8 cellular contexts compared by ENCODE assay signal in the genomic region with DNA sequence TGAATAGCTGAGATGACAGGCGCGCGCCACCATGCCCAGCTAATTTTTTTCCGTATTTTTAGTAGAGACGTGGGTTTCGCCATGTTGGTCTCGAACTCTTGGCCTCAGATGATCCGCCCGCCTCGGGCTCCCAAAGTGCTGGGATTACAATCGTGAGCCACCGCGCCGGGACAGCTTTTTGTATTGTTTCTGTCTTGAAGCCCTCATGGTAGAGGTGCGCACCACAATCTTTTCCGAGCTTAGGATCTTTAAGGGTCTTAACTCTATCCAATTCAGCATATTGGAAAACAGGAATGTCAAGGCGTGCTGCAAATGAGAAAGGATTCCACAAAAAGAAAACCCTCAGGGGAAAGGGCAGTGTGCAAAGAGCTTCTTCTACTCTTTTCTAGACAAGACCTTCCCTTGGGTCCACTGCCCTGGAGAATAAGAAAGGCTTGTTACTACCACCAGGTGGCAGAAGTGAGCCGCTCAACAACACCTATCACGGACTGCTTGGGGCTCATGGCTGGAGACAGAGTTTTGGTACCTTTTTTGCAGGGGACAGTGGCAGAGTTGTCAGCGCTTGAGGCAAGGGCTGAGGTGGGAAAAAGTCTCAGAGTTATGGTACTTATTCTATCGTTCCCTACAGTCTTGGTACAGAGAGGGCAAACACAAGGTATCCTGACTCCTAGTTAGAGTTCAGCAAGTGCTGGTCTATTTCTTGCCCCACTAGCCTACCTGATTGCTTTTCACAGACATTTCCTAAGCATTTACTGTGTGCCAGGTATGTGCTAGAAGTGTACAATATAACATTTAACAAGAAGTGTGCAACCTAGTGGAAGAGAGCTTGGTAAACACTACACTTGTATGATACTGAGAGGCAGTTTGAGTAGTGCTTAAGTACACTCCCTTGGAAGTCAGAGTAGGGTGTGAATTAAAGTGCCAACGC. TPM values are rescaled to one million over a fixed set of nuclear protein-coding genes. Genes with fewer than 3 reads are reported as not detected.
A peak's percentile ranks its signal among the peaks of the same experiment; 100 is the strongest.
DNase-seq lines count a peak whose midpoint lies in the region; ATAC-seq and TF ChIP-seq lines count a peak whose summit lies in the region.

No MANE protein-coding gene starts in this region.

- H3K27ac ChIP-seq in ascending aorta (no peak overlapping the region), gastrocnemius medialis (no peak overlapping the region)

- no peak for TF ChIP-seq POLR2A in gastrocnemius medialis (IDR thresholded peaks at IDR 0.05)

- intact Hi-C loops in ascending aorta (cut with DNase I) (loop anchor here (1.0 to 2.0 kb wide), 3 partner anchors 30 to 150 kb away; no protein-coding TSS in a partner anchor), gastrocnemius medialis (cut with DNase I; ENCODE audit: low total_unique reads) (loop anchor here (1.0 to 2.0 kb wide), 3 partner anchors 28 to 156 kb away; a partner anchor contains a TSS)

- H3K4me3 ChIP-seq in ascending aorta (no peak overlapping the region), gastrocnemius medialis (no peak overlapping the region)

- H3K36me3 ChIP-seq in ascending aorta, result no peaks in the 10 kb centered on the region
- H3K36me3 ChIP-seq in gastrocnemius medialis, result no peaks in the 10 kb centered on the region

- DNase-seq in G401 (ENCODE audit: low spot score) (peak; percentile 93), NCI-H2029 treated with DMSO at 0.1 percent for 48 hours (lab: John Stamatoyannopoulos, UW) (peak; percentile 66), T-helper 22 cell (ENCODE audit: low read depth) (peak; percentile 56), ascending aorta (ENCODE audit: low spot score in 2 of 2) (peak; percentile 24 to 90), hepatic stellate cell (ENCODE audit: low spot score) (peak; percentile 71), gastrocnemius medialis (peak; percentile 71 to 78)

- peak; percentile 81 to 87 (median 86) for TF ChIP-seq CTCF in ascending aorta (IDR thresholded peaks at IDR 0.05)
- TF ChIP-seq CTCF in gastrocnemius medialis (IDR thresholded peaks at IDR 0.05 in 4 of 5, conservative IDR thresholded peaks at IDR 0.05 in 1 of 5), result peak; percentile 89 to 94 (median 92)

- H3K27me3 ChIP-seq in ascending aorta, result no peaks in the 10 kb centered on the region
- no peaks in the 10 kb centered on the region for H3K27me3 ChIP-seq in gastrocnemius medialis

- ATAC-seq in HG02571 (IDR thresholded peaks at IDR 0.05; ENCODE audit: unreplicated experiment), result peak; percentile 63
- ATAC-seq in gastrocnemius medialis, result peak; percentile 98 to 100
- ATAC-seq in GM18519 (IDR thresholded peaks at IDR 0.05; ENCODE audit: low FRiP score, unreplicated experiment), result no peak

- H3K4me1 ChIP-seq in ascending aorta (no peaks in the 10 kb centered on the region), gastrocnemius medialis (no peaks in the 10 kb centered on the region)

- in situ Hi-C loops in G401 (cut with HindIII; ENCODE audit: low sequenced_read_pairs), result no loop called here
- in situ Hi-C loops in gastrocnemius medialis (cut with MboI; ENCODE audit: low sequenced_read_pairs in 4 of 4), result loop anchor here in 2 of 4 donors (5.0 to 10.0 kb wide), 2 partner anchors 70 to 162 kb away; a partner anchor contains a TSS

- H3K9me3 ChIP-seq in ascending aorta (no peaks in the 10 kb centered on the region), gastrocnemius medialis (no peaks in the 10 kb centered on the region)

RNA-seq across cellular contexts. Expression of a gene that starts 16.4 kb away (rescaled TPM):
- total RNA-seq in G401 (2014; rRNA removed; shearing (Covaris generic)), result 0.41 TPM in 1 of 2 replicates, not detected in the other
- not detected for total RNA-seq in ascending aorta
- total RNA-seq in gastrocnemius medialis, result not detected

RNA-seq across cellular contexts. Expression of a gene that starts 27.4 kb away (rescaled TPM):
- 26.6 and 40.0 TPM in 2 replicates for total RNA-seq in G401 (2014; rRNA removed; shearing (Covaris generic))
- total RNA-seq in ascending aorta (49.0 TPM), gastrocnemius medialis (10 to 100 TPM; 44.9 to 61.9 (median 48.0) TPM)

RNA-seq across cellular contexts. Expression of a gene that starts 31.2 kb away (rescaled TPM):
- 103 and 105 TPM in 2 replicates for total RNA-seq in G401 (2014; rRNA removed; shearing (Covaris generic))
- total RNA-seq in ascending aorta (21.2 TPM), gastrocnemius medialis (10 to 100 TPM; 30.5 to 47.9 (median 38.5) TPM)

RNA-seq across cellular contexts. Expression of a gene that starts 53.1 kb away (rescaled TPM):
- total RNA-seq in G401 (2014; rRNA removed; shearing (Covaris generic)), result 43.8 and 43.9 TPM in 2 replicates
- total RNA-seq in ascending aorta, result 27.5 TPM
- 10 to 100 TPM; 43.4 to 51.0 (median 46.0) TPM for total RNA-seq in gastrocnemius medialis

RNA-seq across cellular contexts. Expression of a gene that starts 57.3 kb away (rescaled TPM):
- 302 and 381 TPM in 2 replicates for total RNA-seq in G401 (2014; rRNA removed; shearing (Covaris generic))
- 187 TPM for total RNA-seq in ascending aorta
- total RNA-seq in gastrocnemius medialis, result 100 to 1,000 TPM; 341 to 464 (median 358) TPM
